8 cellular contexts compared by ENCODE assay signal in genomic region chr19:10835089-10835753, GRCh38. TPM values are rescaled to one million over a fixed set of nuclear protein-coding genes. Genes with fewer than 3 reads are reported as not detected.
DNase-seq lines count a peak whose midpoint lies in the region; ATAC-seq and TF ChIP-seq lines count a peak whose summit lies in the region.

No MANE protein-coding gene starts in this region.

- ATAC-seq in HG03378 (IDR thresholded peaks at IDR 0.05; ENCODE audit: unreplicated experiment) (no peak), HG03354 (IDR thresholded peaks at IDR 0.05; ENCODE audit: poor library complexity, severe bottlenecking, unreplicated experiment) (no peak)

- DNase-seq in DMS53 (lab: John Stamatoyannopoulos, UW) (peak; percentile 54), DMS53 treated with DMSO at 0.1 percent for 48 hours (lab: John Stamatoyannopoulos, UW; ENCODE audit: unreplicated experiment) (no peak), fibroblast of villous mesenchyme (ENCODE audit: low read depth) (no peak), trophoblast cell (peak; percentile 100), UCSD-AML1 (lab: John Stamatoyannopoulos, UW; ENCODE audit: unreplicated experiment) (no peak)

- H3K9me3 ChIP-seq in SU-DHL-6 (ENCODE audit: insufficient read depth, low read length) (no peaks in the 10 kb centered on the region), trophoblast cell (ENCODE audit: insufficient read depth, low read depth, low read length) (peaks cover 11% of the 10 kb centered on the region)

- no peak overlapping the region for H3K14ac ChIP-seq in trophoblast cell (ENCODE audit: low read length)

- H3K4me3 ChIP-seq in SU-DHL-6 (ENCODE audit: insufficient read depth, low read length, poor library complexity, severe bottlenecking) (no peak overlapping the region), fibroblast of villous mesenchyme (ENCODE audit: low read depth, low read length) (peak overlapping the region; percentile 52), trophoblast cell (ENCODE audit: low read depth, low read length) (peak overlapping the region; percentile 58)

- H3K36me3 ChIP-seq in SU-DHL-6 (ENCODE audit: low read length) (no peaks in the 10 kb centered on the region), trophoblast cell (ENCODE audit: control insufficient read depth in 1 of 2, insufficient read depth in 2 of 2, low read length in 2 of 2) (peaks cover 37 to 40% of the 10 kb centered on the region in 2 experiments)

- H3K9me2 ChIP-seq in SU-DHL-6 (replicated peaks; ENCODE audit: insufficient read depth, low read length), result no peaks in the 10 kb centered on the region

- no peak overlapping the region for H2BK12ac ChIP-seq in trophoblast cell (ENCODE audit: low read length)

- no peaks in the 10 kb centered on the region for H4K20me1 ChIP-seq in SU-DHL-6 (ENCODE audit: low read depth, low read length)

- H4K91ac ChIP-seq in trophoblast cell (ENCODE audit: low read depth, low read length), result peak overlapping the region; percentile 4

- H3K27me3 ChIP-seq in SU-DHL-6 (ENCODE audit: low read length) (no peaks in the 10 kb centered on the region), trophoblast cell (ENCODE audit: insufficient read depth, low read length) (no peaks in the 10 kb centered on the region)

- H3K18ac ChIP-seq in trophoblast cell (ENCODE audit: low read length), result no peak overlapping the region

- peaks cover 10% of the 10 kb centered on the region for H3K79me1 ChIP-seq in trophoblast cell (ENCODE audit: low read length)

- H2AFZ ChIP-seq in SU-DHL-6 (ENCODE audit: low read depth, low read length, severe bottlenecking), result no peak overlapping the region
- H2AFZ ChIP-seq in trophoblast cell (ENCODE audit: insufficient read depth, low read length, poor library complexity), result no peak overlapping the region

- H3K9ac ChIP-seq in SU-DHL-6 (ENCODE audit: low read length), result no peak overlapping the region
- no peak overlapping the region for H3K9ac ChIP-seq in trophoblast cell (ENCODE audit: low read length)

- peak overlapping the region; percentile 1 for H4K12ac ChIP-seq in trophoblast cell (ENCODE audit: low read depth, low read length)

- H2BK5ac ChIP-seq in trophoblast cell (ENCODE audit: low read depth, low read length, poor library complexity), result no peak overlapping the region

- no peak overlapping the region for H3K4ac ChIP-seq in trophoblast cell (ENCODE audit: low read depth, low read length)

- H3K4me2 ChIP-seq in SU-DHL-6 (ENCODE audit: low read depth, low read length, poor library complexity, severe bottlenecking) (peak overlapping the region; percentile 58), trophoblast cell (ENCODE audit: low read length) (peak overlapping the region; percentile 25)

- H3K79me2 ChIP-seq in SU-DHL-6 (ENCODE audit: insufficient read depth, low read length) (no peaks in the 10 kb centered on the region), trophoblast cell (ENCODE audit: control insufficient read depth, insufficient read depth, low read length, poor library complexity) (peaks cover 5% of the 10 kb centered on the region)

- peaks cover 12% of the 10 kb centered on the region for H3F3A ChIP-seq in SU-DHL-6 (ENCODE audit: insufficient read depth)

- no CpG with 5 or more reads among the region's 32 CpGs for WGBS in trophoblast cell (ENCODE audit: extremely low coverage, insufficient coverage, insufficient read length)

- peak overlapping the region; percentile 0 for H4K8ac ChIP-seq in trophoblast cell (ENCODE audit: low read depth, low read length)

- no peak overlapping the region for H3K23ac ChIP-seq in trophoblast cell (ENCODE audit: low read length)

- H2BK120ac ChIP-seq in trophoblast cell (ENCODE audit: insufficient read depth, low read length, poor library complexity), result no peak overlapping the region

- H3K4me1 ChIP-seq in trophoblast cell (ENCODE audit: control insufficient read depth in 1 of 2, insufficient read depth in 2 of 2, low read length in 2 of 2), result peaks cover 9% of the 10 kb centered on the region in 2 experiments

- H3K27ac ChIP-seq in SU-DHL-6 (ENCODE audit: low read depth, low read length) (peak overlapping the region; percentile 84; the same call in 1 of the 2 replicates), trophoblast cell (ENCODE audit: low read depth, low read length) (no peak overlapping the region)

- TF ChIP-seq CTCF in SU-DHL-6 (IDR thresholded peaks at IDR 0.05; ENCODE audit: insufficient read depth, low read length, poor library complexity, severe bottlenecking), result no peak
- TF ChIP-seq CTCF in fibroblast of villous mesenchyme (IDR thresholded peaks at IDR 0.05; ENCODE audit: insufficient read depth, low read depth, low read length), result no peak

- H2AK5ac ChIP-seq in trophoblast cell (ENCODE audit: low read length), result no peak overlapping the region

RNA-seq across cellular contexts. Expression of gene TMED1, which starts 0.8 kb away (rescaled TPM):
- total RNA-seq in fibroblast of villous mesenchyme, result 46.6 and 48.3 TPM in 2 replicates
- 19.6 and 20.0 TPM in 2 replicates for polyA plus RNA-seq in trophoblast cell (2013)

RNA-seq across cellular contexts. Expression of gene C19orf38, which starts 13.0 kb away (rescaled TPM):
- total RNA-seq in fibroblast of villous mesenchyme, result 0.43 TPM in 1 of 2 replicates, not detected in the other
- 0.38 and 0.44 TPM in 2 replicates for polyA plus RNA-seq in trophoblast cell (2013)

RNA-seq across cellular contexts. Expression of gene CARM1, which starts 36.1 kb away (rescaled TPM):
- 38.0 and 40.6 TPM in 2 replicates for total RNA-seq in fibroblast of villous mesenchyme
- polyA plus RNA-seq in trophoblast cell (2013), result 77.7 and 79.2 TPM in 2 replicates

Comparison
In these comparisons a context has a peak if more than half of its experiments do, and no peak if none do; other contexts are left out.
1. DNase-seq: peak in DMS53 (single experiment) and trophoblast cell (2 of 2); none in DMS53 treated with DMSO at 0.1 percent for 48 hours (single experiment), fibroblast of villous mesenchyme (single experiment) and UCSD-AML1 (single experiment).